ENCODE assay signal across 8 cellular contexts in genomic region chr10:88835095-88835909, GRCh38. TPM values are rescaled to one million over a fixed set of nuclear protein-coding genes. Genes with fewer than 3 reads are reported as not detected.
DNase-seq lines count a peak whose midpoint lies in the region; ATAC-seq and TF ChIP-seq lines count a peak whose summit lies in the region.

No MANE protein-coding gene starts in this region.

- H3K36me3 ChIP-seq in H7 (replicated peaks; ENCODE audit: control insufficient read depth, insufficient read depth, low read length) (no peaks in the 10 kb centered on the region), MG63 (no peaks in the 10 kb centered on the region), thyroid gland (no peaks in the 10 kb centered on the region)

- peaks cover 4% of the 10 kb centered on the region for H3K36me3 Mint-ChIP-seq in activated T-helper 2 cell treated with anti-CD3 and anti-CD28 coated beads, Interferon-gamma antibody, Interleukin-2, Interleukin-4, amounts not matched to agents 10 μg/mL and 5 μg/mL and 100 μg/mL, durations not matched to agents 14 hours and 24 hours and 36 hours (ENCODE audit: low read depth)

- H3K27me3 Mint-ChIP-seq in activated T-helper 2 cell treated with anti-CD3 and anti-CD28 coated beads, Interferon-gamma antibody, Interleukin-2, Interleukin-4, amounts not matched to agents 10 μg/mL and 5 μg/mL and 100 μg/mL, durations not matched to agents 14 hours and 24 hours and 36 hours (ENCODE audit: low read depth): no peaks in the 10 kb centered on the region

- H3K4me1 Mint-ChIP-seq in activated T-helper 2 cell treated with anti-CD3 and anti-CD28 coated beads, Interferon-gamma antibody, Interleukin-2, Interleukin-4, amounts not matched to agents 10 μg/mL and 5 μg/mL and 100 μg/mL, durations not matched to agents 14 hours and 24 hours and 36 hours (ENCODE audit: low read depth): peaks cover 35% of the 10 kb centered on the region

- no peak overlapping the region for H3K27ac Mint-ChIP-seq in activated T-helper 2 cell treated with anti-CD3 and anti-CD28 coated beads, Interferon-gamma antibody, Interleukin-2, Interleukin-4, amounts not matched to agents 10 μg/mL and 5 μg/mL and 100 μg/mL, durations not matched to agents 14 hours and 24 hours and 36 hours

- TF ChIP-seq POLR2A in thyroid gland (IDR thresholded peaks at IDR 0.05): no peak

- H3K4me3 ChIP-seq in H7 (ENCODE audit: insufficient read depth, low read depth, low read length): no peak overlapping the region
- no peak overlapping the region for H3K4me3 ChIP-seq in MG63
- no peak overlapping the region for H3K4me3 ChIP-seq in thyroid gland (replicated peaks in 1 of 3)

- intact Hi-C loops in activated T-helper 2 cell treated with anti-CD3 and anti-CD28 coated beads, Interferon-gamma antibody, Interleukin-2, Interleukin-4, amounts not matched to agents 10 μg/mL and 5 μg/mL and 100 μg/mL, durations not matched to agents 14 hours and 24 hours and 36 hours (cut with micrococcal nuclease): loop anchor here (1.0 to 5.0 kb wide), 5 partner anchors 13 to 382 kb away; partner anchors contain the start of gene STAMBPL1
- intact Hi-C loops in thyroid gland (cut with DNase I): loop anchor here (10.0 kb wide), 2 partner anchors 149 to 369 kb away; partner anchors contain the start of gene CH25H

- H3K4me1 ChIP-seq in foreskin keratinocyte: peaks cover 5% of the 10 kb centered on the region
- H3K4me1 ChIP-seq in thyroid gland: no peaks in the 10 kb centered on the region

- H3K27me3 ChIP-seq in H7 (ENCODE audit: control insufficient read depth, insufficient read depth, low read length) (no peaks in the 10 kb centered on the region; the same call in 1 of the 2 replicates), MG63 (no peaks in the 10 kb centered on the region), foreskin keratinocyte (no peaks in the 10 kb centered on the region), thyroid gland (no peaks in the 10 kb centered on the region)

- ATAC-seq in foreskin keratinocyte (peak; percentile 87), omental fat pad (ENCODE audit: low FRiP score) (peak; percentile 87)

- H3K27ac ChIP-seq in foreskin keratinocyte: no peak overlapping the region
- H3K27ac ChIP-seq in thyroid gland: no peak overlapping the region

- H3K9me3 ChIP-seq in MG63: no peaks in the 10 kb centered on the region
- no peaks in the 10 kb centered on the region for H3K9me3 ChIP-seq in thyroid gland

- 15 to 16% methylated on average over 10 of the region's 10 CpGs for WGBS in thyroid gland, 2 donors

- TF ChIP-seq CTCF in foreskin keratinocyte (conservative IDR thresholded peaks at IDR 0.05) (peak; percentile 97), omental fat pad (IDR thresholded peaks at IDR 0.05) (peak in 1 of 3 donors; percentile 74), thyroid gland (IDR thresholded peaks at IDR 0.05) (peak; percentile 65 to 94 (median 82))

- DNase-seq in ELR (ENCODE audit: low read depth) (peak; percentile 88), H7 (peak; percentile 19), MG63 (peak; percentile 71), SHP77 (lab: John Stamatoyannopoulos, UW) (peak; percentile 23 to 47), foreskin keratinocyte (peak; percentile 49 to 76), omental fat pad (ENCODE audit: low spot score) (peak; percentile 78), thyroid gland (peak; percentile 76 to 87)
- DNase-seq in activated T-helper 2 cell treated with anti-CD3 and anti-CD28 coated beads, Interferon-gamma antibody, Interleukin-2, Interleukin-4, amounts not matched to agents 10 μg/mL and 5 μg/mL and 100 μg/mL, durations not matched to agents 14 hours and 24 hours and 36 hours (ENCODE audit: low spot score): peak; percentile 78

- H3K4me3 Mint-ChIP-seq in activated T-helper 2 cell treated with anti-CD3 and anti-CD28 coated beads, Interferon-gamma antibody, Interleukin-2, Interleukin-4, amounts not matched to agents 10 μg/mL and 5 μg/mL and 100 μg/mL, durations not matched to agents 14 hours and 24 hours and 36 hours (ENCODE audit: low read depth): no peak overlapping the region

- no peaks in the 10 kb centered on the region for H3K9me3 Mint-ChIP-seq in activated T-helper 2 cell treated with anti-CD3 and anti-CD28 coated beads, Interferon-gamma antibody, Interleukin-2, Interleukin-4, amounts not matched to agents 10 μg/mL and 5 μg/mL and 100 μg/mL, durations not matched to agents 14 hours and 24 hours and 36 hours

RNA-seq across cellular contexts. Expression of gene ANKRD22, which starts 16.3 kb away (rescaled TPM):
- total RNA-seq in H7 (2014; rRNA removed; shearing (Covaris generic)): not detected in 2 replicates
- total RNA-seq in MG63 (2014; rRNA removed; shearing (Covaris generic); ENCODE audit: low replicate concordance): not detected in 2 replicates
- not detected in 2 replicates for total RNA-seq in activated T-helper 2 cell treated with anti-CD3 and anti-CD28 coated beads, Interferon-gamma antibody, Interleukin-2, Interleukin-4, amounts not matched to agents 10 μg/mL and 5 μg/mL and 100 μg/mL, durations not matched to agents 14 hours and 24 hours and 36 hours
- total RNA-seq in foreskin keratinocyte: 0.24 and 0.35 TPM in 2 replicates
- 0.18 and 0.23 TPM in 2 replicates for polyA plus RNA-seq in foreskin keratinocyte
- total RNA-seq in omental fat pad: under 1 TPM in 1 of 4 donors, not detected in 3; 0.63 TPM
- not detected for total RNA-seq in thyroid gland

RNA-seq across cellular contexts. Expression of gene LIPM, which starts 32.8 kb away (rescaled TPM):
- not detected in 2 replicates for total RNA-seq in H7 (2014; rRNA removed; shearing (Covaris generic))
- not detected in 2 replicates for total RNA-seq in MG63 (2014; rRNA removed; shearing (Covaris generic); ENCODE audit: low replicate concordance)
- total RNA-seq in activated T-helper 2 cell treated with anti-CD3 and anti-CD28 coated beads, Interferon-gamma antibody, Interleukin-2, Interleukin-4, amounts not matched to agents 10 μg/mL and 5 μg/mL and 100 μg/mL, durations not matched to agents 14 hours and 24 hours and 36 hours: not detected in 2 replicates
- total RNA-seq in foreskin keratinocyte: 0.11 TPM in 1 of 2 replicates, not detected in the other
- polyA plus RNA-seq in foreskin keratinocyte: 0.07 TPM in 1 of 2 replicates, not detected in the other
- not detected for total RNA-seq in omental fat pad
- not detected for total RNA-seq in thyroid gland

RNA-seq across cellular contexts. Expression of gene STAMBPL1, which starts 44.7 kb away (rescaled TPM):
- total RNA-seq in H7 (2014; rRNA removed; shearing (Covaris generic)): 1.3 and 2.3 TPM in 2 replicates
- 23.1 and 27.3 TPM in 2 replicates for total RNA-seq in MG63 (2014; rRNA removed; shearing (Covaris generic); ENCODE audit: low replicate concordance)
- total RNA-seq in activated T-helper 2 cell treated with anti-CD3 and anti-CD28 coated beads, Interferon-gamma antibody, Interleukin-2, Interleukin-4, amounts not matched to agents 10 μg/mL and 5 μg/mL and 100 μg/mL, durations not matched to agents 14 hours and 24 hours and 36 hours: 44.2 and 47.2 TPM in 2 replicates
- total RNA-seq in foreskin keratinocyte (7.8 and 9.6 TPM in 2 replicates), omental fat pad (10 to 100 TPM; 14.4 to 25.1 (median 16.2) TPM), thyroid gland (1 to 10 TPM in 3 of 4 donors, under 1 TPM in 1; 0.63 to 6.2 (median 5.7) TPM)
- 4.6 and 6.8 TPM in 2 replicates for polyA plus RNA-seq in foreskin keratinocyte

Comparison
In these comparisons a context has a peak if more than half of its experiments do, and no peak if none do; other contexts are left out.
1. DNase-seq: peak in every context shown above with its lines; median percentile 88 in ELR; 82 in thyroid gland; 78 in activated T-helper 2 cell treated with anti-CD3 and anti-CD28 coated beads, Interferon-gamma antibody, Interleukin-2, Interleukin-4, amounts not matched to agents 10 μg/mL and 5 μg/mL and 100 μg/mL, durations not matched to agents 14 hours and 24 hours and 36 hours; 78 in omental fat pad; 71 in MG63; 62 in foreskin keratinocyte; 35 in SHP77; 19 in H7.